Comparison of ENCODE assay signal across 8 cellular contexts in genomic region chr10:14556285-14556956, GRCh38.
A peak's percentile ranks its signal among the peaks of the same experiment; 100 is the strongest.
DNase-seq lines count a peak whose midpoint lies in the region; ATAC-seq and TF ChIP-seq lines count a peak whose summit lies in the region.

No MANE protein-coding gene starts in this region.

- H3K4me1 Mint-ChIP-seq in activated naive CD4-positive, alpha-beta T cell treated with anti-CD3 and anti-CD28 coated beads, Interleukin-2, amount 50 U/mL, for 24 hours = peaks cover 98% of the 10 kb centered on the region
- peaks cover 93% of the 10 kb centered on the region for H3K4me1 Mint-ChIP-seq in activated CD8-positive, alpha-beta T cell treated with anti-CD3 and anti-CD28 coated beads for 36 hours (ENCODE audit: low read depth)

- no peaks in the 10 kb centered on the region for H3K36me3 ChIP-seq in transverse colon

- no peaks in the 10 kb centered on the region for H3K27me3 Mint-ChIP-seq in activated naive CD4-positive, alpha-beta T cell treated with anti-CD3 and anti-CD28 coated beads, Interleukin-2, amount 50 U/mL, for 24 hours
- H3K27me3 Mint-ChIP-seq in activated CD8-positive, alpha-beta T cell treated with anti-CD3 and anti-CD28 coated beads for 36 hours = no peaks in the 10 kb centered on the region

- peak overlapping the region; percentile 96 for H3K27ac Mint-ChIP-seq in activated naive CD4-positive, alpha-beta T cell treated with anti-CD3 and anti-CD28 coated beads, Interleukin-2, amount 50 U/mL, for 24 hours
- H3K27ac Mint-ChIP-seq in activated CD8-positive, alpha-beta T cell treated with anti-CD3 and anti-CD28 coated beads for 36 hours = peak overlapping the region; percentile 87

- H3K4me3 Mint-ChIP-seq in activated naive CD4-positive, alpha-beta T cell treated with anti-CD3 and anti-CD28 coated beads, Interleukin-2, amount 50 U/mL, for 24 hours = peak overlapping the region; percentile 58
- no peak overlapping the region for H3K4me3 Mint-ChIP-seq in activated CD8-positive, alpha-beta T cell treated with anti-CD3 and anti-CD28 coated beads for 36 hours

- no peaks in the 10 kb centered on the region for H3K27me3 ChIP-seq in transverse colon

- no peaks in the 10 kb centered on the region for H3K9me3 ChIP-seq in transverse colon

- H3K9me3 Mint-ChIP-seq in activated naive CD4-positive, alpha-beta T cell treated with anti-CD3 and anti-CD28 coated beads, Interleukin-2, amount 50 U/mL, for 24 hours = peaks cover 6% of the 10 kb centered on the region
- no peaks in the 10 kb centered on the region for H3K9me3 Mint-ChIP-seq in activated CD8-positive, alpha-beta T cell treated with anti-CD3 and anti-CD28 coated beads for 36 hours

- in situ Hi-C loops in transverse colon (cut with MboI; ENCODE audit: low pct_ligation_motif_present in 1 of 4, low pct_unique_long_range_greater_than_20kb in 1 of 4, low sequenced_read_pairs in 3 of 4) = no loop called here

- peak; percentile 62 for ATAC-seq in HG02943 (IDR thresholded peaks at IDR 0.05; ENCODE audit: low read depth, unreplicated experiment)
- peak; percentile 25 for ATAC-seq in activated CD8-positive, alpha-beta T cell treated with anti-CD3 and anti-CD28 coated beads for 36 hours

- intact Hi-C loops in activated CD8-positive, alpha-beta T cell treated with anti-CD3 and anti-CD28 coated beads for 36 hours (cut with micrococcal nuclease) = no loop called here
- intact Hi-C loops in transverse colon (cut with DNase I; ENCODE audit: low total_unique reads) = no loop called here

- peaks cover 30% of the 10 kb centered on the region for H3K36me3 Mint-ChIP-seq in activated naive CD4-positive, alpha-beta T cell treated with anti-CD3 and anti-CD28 coated beads, Interleukin-2, amount 50 U/mL, for 24 hours
- peaks cover 59% of the 10 kb centered on the region for H3K36me3 Mint-ChIP-seq in activated CD8-positive, alpha-beta T cell treated with anti-CD3 and anti-CD28 coated beads for 36 hours (ENCODE audit: low read depth)

- H3K4me1 ChIP-seq in transverse colon = peaks cover 28 to 61% (median 42%) of the 10 kb centered on the region in 4 donors

- peak; percentile 27 for TF ChIP-seq CTCF in activated CD8-positive, alpha-beta T cell treated with anti-CD3 and anti-CD28 coated beads for 36 hours (IDR thresholded peaks at IDR 0.05)
- TF ChIP-seq CTCF in transverse colon (IDR thresholded peaks at IDR 0.05) = peak in 2 of 5 experiments; percentile 8 to 25

- CTCF ChIA-PET in activated CD8-positive, alpha-beta T cell treated with anti-CD3 and anti-CD28 coated beads for 36 hours (lab: Charles Lee) = interaction anchor here (0.7 to 3.1 kb wide), 8 partner anchors 9 to 267 kb away, joined by 3 to 18 read pairs (median 4); no protein-coding TSS in a partner anchor

- DNase-seq in activated naive CD4-positive, alpha-beta T cell (lab: John Stamatoyannopoulos, UW) = no peak
- DNase-seq in activated CD8-positive, alpha-beta T cell treated with anti-CD3 and anti-CD28 coated beads for 36 hours = peak; percentile 53
- DNase-seq in islet precursor cell (peak; percentile 70), transverse colon (peak; percentile 56), cortex of kidney (lab: John Stamatoyannopoulos, UW) (no peak), OCI-M1 (lab: John Stamatoyannopoulos, UW) (no peak)

- POLR2A ChIA-PET in activated CD8-positive, alpha-beta T cell treated with anti-CD3 and anti-CD28 coated beads for 36 hours (lab: Charles Lee) = interaction anchor here (0.8 to 1.3 kb wide), 4 partner anchors 16 to 282 kb away, joined by 3 to 4 read pairs (median 3); partner anchors contain the start of genes HSPA14 and MSANTD7

- no peak overlapping the region for H3K4me3 ChIP-seq in transverse colon

- 66 to 100% methylated on average over 2 to 12 of the region's 12 CpGs for WGBS in transverse colon (ENCODE audit: low coverage in 1 of 2), 2 donors

- H3K27ac ChIP-seq in transverse colon = peak overlapping the region; percentile 13 to 69 (median 36)

- TF ChIP-seq EP300 in transverse colon (IDR thresholded peaks at IDR 0.05; ENCODE audit: low read depth) = no peak

- no peak for TF ChIP-seq POLR2A in transverse colon (IDR thresholded peaks at IDR 0.05)

Comparison
In these comparisons a context has a peak if more than half of its experiments do, and no peak if none do; other contexts are left out.
1. DNase-seq: peak in activated CD8-positive, alpha-beta T cell treated with anti-CD3 and anti-CD28 coated beads for 36 hours (single experiment), islet precursor cell (single experiment) and transverse colon (single experiment); none in activated naive CD4-positive, alpha-beta T cell (0 of 4), cortex of kidney (single experiment) and OCI-M1 (single experiment).